1 cellular context compared by ENCODE assay signal in genomic region chr3:90062018-90062417, GRCh38.
TF ChIP-seq lines count a peak whose summit lies in the region.

No MANE protein-coding gene starts in this region.

TF ChIP-seq in IMR-90, 13 proteins besides CTCF, POLR2A, EP300 and RAD21:
- no peak for TF ChIP-seq MAZ (IDR thresholded peaks at IDR 0.05; ENCODE audit: borderline replicate concordance, low read depth, low read length)
